Comparison of ENCODE assay signal across 21 cellular contexts in genomic region chr22:46931881-46932280, GRCh38.
A peak's percentile ranks its signal among the peaks of the same experiment; 100 is the strongest.
DNase-seq lines count a peak whose midpoint lies in the region; ATAC-seq and FAIRE-seq lines count a peak whose summit lies in the region.
"Had no signal": no experiment of that assay in that cellular context is flagged by ENCODE, and none has a peak within 500 bp of the region (broad histone marks: within the 10 kb centered on the region; RNA-seq: fewer than 3 reads in every experiment).

No MANE protein-coding gene starts in this region.

- FAIRE-seq in HTR-8/SVneo (lab: Jason Lieb, UNC): no peak
- FAIRE-seq: K562 had no signal

- no peak for ATAC-seq in HG02885 (IDR thresholded peaks at IDR 0.05; ENCODE audit: poor library complexity, unreplicated experiment)
- ATAC-seq in HG03571 (IDR thresholded peaks at IDR 0.05; ENCODE audit: unreplicated experiment): no peak
- ATAC-seq: heart left ventricle, K562, left ventricle myocardium superior had no signal

- DNase-seq in EH (ENCODE audit: low read depth) (peak; percentile 22), HTR-8/SVneo (ENCODE audit: insufficient read length, low spot score) (peak; percentile 24), astrocyte of the hippocampus (ENCODE audit: low read depth, low spot score) (peak; percentile 77), glomerular visceral epithelial cell (ENCODE audit: extremely low spot score) (peak; percentile 38), HuH-7.5 (ENCODE audit: low spot score) (no peak), AG08396 (ENCODE audit: low spot score) (no peak)
- DNase-seq: activated CD4-positive, alpha-beta T cell treated with anti-CD3 and anti-CD28 coated beads, Interleukin-2, amount 50 U/mL, for 4 hours; activated naive CD4-positive, alpha-beta T cell; amniotic stem cell; cerebellar nuclear complex; DND-41; heart left ventricle; left ventricle myocardium superior; NCI-H1694; NCI-H774; SIG-M5; upper lobe of left lung; WERI-Rb-1 had no signal

Comparison
In these comparisons a context has a peak if more than half of its experiments do, and no peak if none do; other contexts are left out.
1. DNase-seq: peak in EH (single experiment), HTR-8/SVneo (single experiment), astrocyte of the hippocampus (single experiment) and glomerular visceral epithelial cell (single experiment); none in HuH-7.5 (single experiment) and AG08396 (single experiment).